7 cellular contexts compared by ENCODE assay signal in genomic region chr9:76099516-76099915, GRCh38.
"Had no signal": no experiment of that assay in that cellular context is flagged by ENCODE, and none has a peak within 500 bp of the region (broad histone marks: within the 10 kb centered on the region; RNA-seq: fewer than 3 reads in every experiment).

No MANE protein-coding gene starts in this region.

- FAIRE-seq: H1, H54, HTR-8/SVneo had no signal

- H3K27ac Mint-ChIP-seq: GM23338, IgD-negative memory B cell had no signal

- H3K4me3 ChIP-seq: GM23338 had no signal

- H3K4me2 ChIP-seq: GM23338 had no signal

- H3K4me3 Mint-ChIP-seq: GM23338, H9, IgD-negative memory B cell had no signal

- ATAC-seq: GM23338 had no signal

- H3K4me1 Mint-ChIP-seq: IgD-negative memory B cell had no signal

- DNase-seq: H9, HCEC 1CT had no signal

- H3K27me3 Mint-ChIP-seq: IgD-negative memory B cell had no signal

- H3K36me3 Mint-ChIP-seq: IgD-negative memory B cell had no signal

- H2AFZ ChIP-seq: GM23338 had no signal

- H3K9me3 Mint-ChIP-seq: GM23338, H9 had no signal
